24 cellular contexts compared by ENCODE assay signal in genomic region chr7:95001258-95001657, GRCh38.
DNase-seq lines count a peak whose midpoint lies in the region; ATAC-seq, FAIRE-seq and TF ChIP-seq lines count a peak whose summit lies in the region.
"Had no signal": no experiment of that assay in that cellular context is flagged by ENCODE, and none has a peak within 500 bp of the region (broad histone marks: within the 10 kb centered on the region; RNA-seq: fewer than 3 reads in every experiment).

No MANE protein-coding gene starts in this region.

- H3K4me3 ChIP-seq in A549 = no peak overlapping the region
- no peak overlapping the region for H3K4me3 ChIP-seq in lower lobe of right lung
- H3K4me3 ChIP-seq: GM12878, GM23248, HAP-1 had no signal

- ATAC-seq in A549 (no peak), lower lobe of right lung (no peak), HG02970 (IDR thresholded peaks at IDR 0.05; ENCODE audit: low FRiP score, unreplicated experiment) (no peak), HG03196 (IDR thresholded peaks at IDR 0.05; ENCODE audit: unreplicated experiment) (no peak)
- ATAC-seq: GM12878 had no signal

- TF ChIP-seq EP300 in A549 (IDR thresholded peaks at IDR 0.05) = no peak

- H3K4me1 ChIP-seq in A549 = peaks cover 35% of the 10 kb centered on the region
- no peaks in the 10 kb centered on the region for H3K4me1 ChIP-seq in lower lobe of right lung
- H3K4me1 ChIP-seq: BE2C, HAP-1 had no signal

- no peaks in the 10 kb centered on the region for H3K36me3 ChIP-seq in lower lobe of right lung
- H3K36me3 ChIP-seq: BE2C, HAP-1 had no signal

- TF ChIP-seq RAD21 in A549 (conservative IDR thresholded peaks at IDR 0.05 in 1 of 2, IDR thresholded peaks at IDR 0.05 in 1 of 2) = no peak

- no peaks in the 10 kb centered on the region for H3K9me3 Mint-ChIP-seq in nephron

- FAIRE-seq in A549 (lab: Jason Lieb, UNC) = no peak
- FAIRE-seq: GM12878, GM19239, HTR-8/SVneo had no signal

- POLR2A ChIA-PET in A549 (lab: Yijun Ruan, JAX) = no interaction called here

- H3K27ac ChIP-seq in A549 (no peak overlapping the region), lower lobe of right lung (peak overlapping the region; percentile 32)
- H3K27ac ChIP-seq: 22Rv1, GM23248 had no signal

- peak overlapping the region; percentile 15 to 38 (median 26) for H3K27ac Mint-ChIP-seq in nephron
- H3K27ac Mint-ChIP-seq: CD4-positive, CD25-positive, alpha-beta regulatory T cell; CD8-positive, alpha-beta memory T cell had no signal

- intact Hi-C loops in lower lobe of right lung (cut with DNase I) = no loop called here

- DNase-seq in A549 (ENCODE audit: low read depth in 1 of 2, low spot score in 1 of 2) (no peak), globus pallidus (ENCODE audit: low spot score) (peak; percentile 37), lower lobe of right lung (no peak), UCSD-AML1 (lab: John Stamatoyannopoulos, UW; ENCODE audit: unreplicated experiment) (no peak), inferior parietal cortex (ENCODE audit: extremely low spot score) (no peak)
- DNase-seq: BE2C; C1 segment of cervical spinal cord; CD4-positive, CD25-positive, alpha-beta regulatory T cell; CD8-positive, alpha-beta memory T cell; COR-L47; DMS 273 treated with DMSO at 0.1 percent for 48 hours; DMS53; DND-41; EL; GM23248; IMR-90 had no signal

- no peak overlapping the region for H3K4me3 Mint-ChIP-seq in nephron
- H3K4me3 Mint-ChIP-seq: CD4-positive, CD25-positive, alpha-beta regulatory T cell; CD8-positive, alpha-beta memory T cell had no signal

- H3K4me1 Mint-ChIP-seq in nephron = peaks cover 59% of the 10 kb centered on the region
- H3K4me1 Mint-ChIP-seq: CD4-positive, CD25-positive, alpha-beta regulatory T cell; CD8-positive, alpha-beta memory T cell had no signal

- no peaks in the 10 kb centered on the region for H3K27me3 ChIP-seq in lower lobe of right lung (ENCODE audit: low read depth)
- H3K27me3 ChIP-seq: BE2C had no signal

- H3K9me3 ChIP-seq in A549 = no peaks in the 10 kb centered on the region
- H3K9me3 ChIP-seq in lower lobe of right lung = no peaks in the 10 kb centered on the region
- H3K9me3 ChIP-seq: BE2C, HAP-1 had no signal

- H3K27me3 Mint-ChIP-seq in nephron (ENCODE audit: low read depth) = no peaks in the 10 kb centered on the region
- H3K27me3 Mint-ChIP-seq: CD4-positive, CD25-positive, alpha-beta regulatory T cell; CD8-positive, alpha-beta memory T cell had no signal

- no peak for TF ChIP-seq CTCF in A549 (IDR thresholded peaks at IDR 0.05)
- TF ChIP-seq CTCF in lower lobe of right lung (IDR thresholded peaks at IDR 0.05) = no peak
- no peak for TF ChIP-seq CTCF in nephron (IDR thresholded peaks at IDR 0.05; ENCODE audit: unreplicated experiment in 3 of 3)

- CTCF ChIA-PET in A549 (lab: Yijun Ruan, JAX) = no interaction called here

- no peak for TF ChIP-seq POLR2A in A549 (IDR thresholded peaks at IDR 0.05; ENCODE audit: low read length)

- WGBS in A549 (ENCODE audit: missing lambda C conversion rate) = 92% methylated on average over 3 of the region's 3 CpGs

- H3K36me3 Mint-ChIP-seq in nephron (ENCODE audit: low read depth) = no peaks in the 10 kb centered on the region
- H3K36me3 Mint-ChIP-seq: CD4-positive, CD25-positive, alpha-beta regulatory T cell; CD8-positive, alpha-beta memory T cell had no signal

- H3K4me2 ChIP-seq in A549 = peak overlapping the region; percentile 15; the same call in 1 of the 3 replicates

TF ChIP-seq in A549, 52 proteins besides CTCF, POLR2A, EP300 and RAD21:
- TF ChIP-seq RARB (CRISPR knock-in tag; IDR thresholded peaks at IDR 0.05) (no peak), HEYL (CRISPR knock-in tag; IDR thresholded peaks at IDR 0.05) (no peak), FOSB (CRISPR knock-in tag; IDR thresholded peaks at IDR 0.05) (no peak), RFX5 (IDR thresholded peaks at IDR 0.05) (no peak), HDAC2 (IDR thresholded peaks at IDR 0.05) (no peak), EHMT2 (IDR thresholded peaks at IDR 0.05; ENCODE audit: low read depth) (no peak), E2F6 (IDR thresholded peaks at IDR 0.05; ENCODE audit: borderline replicate concordance, low read depth) (no peak), RNF2 (IDR thresholded peaks at IDR 0.05; ENCODE audit: borderline replicate concordance, low read depth) (no peak), HES2 (IDR thresholded peaks at IDR 0.05) (no peak)
TF ChIP-seq in A549: peak in this region for 0.
